ENCODE assay signal across 8 cellular contexts in the genomic region with DNA sequence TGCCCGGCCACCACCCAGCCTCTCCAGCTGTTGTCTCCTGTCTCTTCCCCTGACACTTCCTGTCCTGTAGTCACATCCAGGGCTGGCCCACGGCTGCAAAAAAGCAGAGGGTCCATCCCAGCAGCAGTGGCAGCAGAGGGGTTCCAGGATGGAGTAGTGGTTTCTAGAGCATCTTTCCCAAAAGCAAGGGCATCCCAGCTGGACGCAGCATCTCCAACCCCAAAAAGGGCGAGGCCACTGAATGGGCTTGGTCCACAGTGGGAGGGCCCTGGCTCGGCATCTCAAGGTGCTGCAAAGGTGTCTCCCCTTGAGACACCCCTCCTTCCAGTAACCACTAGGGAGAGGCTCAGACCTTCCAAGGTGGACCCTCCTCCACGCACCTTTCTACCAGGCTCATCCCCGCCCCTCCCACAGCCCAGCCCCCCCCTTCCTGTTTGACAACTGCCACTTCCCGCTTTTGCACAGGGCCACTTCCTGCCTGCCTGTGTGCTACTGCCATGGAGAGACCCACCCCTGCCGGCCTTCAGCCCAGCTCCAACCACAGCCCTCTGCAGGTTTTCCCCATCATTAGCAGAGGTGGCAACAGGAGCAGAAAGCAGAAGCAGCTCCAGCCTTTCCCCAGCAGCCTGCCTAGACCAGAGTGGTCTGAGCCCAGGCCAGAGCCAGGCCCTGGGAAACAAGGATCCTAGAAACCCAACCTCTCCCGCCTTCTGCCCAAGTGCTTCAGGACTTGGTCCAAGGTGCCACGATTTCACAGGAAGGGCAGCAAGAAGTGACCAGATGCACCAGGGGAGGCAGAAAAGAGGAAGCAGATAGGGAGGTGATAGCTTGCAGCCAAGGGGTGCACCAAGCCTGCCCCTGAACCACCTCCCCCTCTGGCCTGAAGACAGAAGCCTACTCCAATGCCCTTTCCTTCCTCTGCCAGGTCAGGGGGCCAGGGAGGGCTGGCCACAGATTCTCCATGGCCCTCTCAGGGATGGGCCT. TPM values are rescaled to one million over a fixed set of nuclear protein-coding genes. Genes with fewer than 3 reads are reported as not detected.
DNase-seq lines count a peak whose midpoint lies in the region; TF ChIP-seq lines count a peak whose summit lies in the region.

No MANE protein-coding gene starts in this region.

- H4K20me1 ChIP-seq in DOHH2 (ENCODE audit: control insufficient read depth, insufficient read depth, low read depth, low read length): no peaks in the 10 kb centered on the region
- H4K20me1 ChIP-seq in H9 (ENCODE audit: control insufficient read depth, insufficient read depth, insufficient read length): peaks cover under 1% of the 10 kb centered on the region

- H3K79me2 ChIP-seq in DOHH2 (ENCODE audit: control insufficient read depth, low read length): peaks cover 2% of the 10 kb centered on the region; the same call in 1 of the 2 replicates
- no peaks in the 10 kb centered on the region; the same call in 1 of the 2 replicates for H3K79me2 ChIP-seq in H9 (ENCODE audit: insufficient read depth, low read length)

- H4K91ac ChIP-seq in H9 (ENCODE audit: insufficient read length, low read depth, low read length): no peak overlapping the region

- TF ChIP-seq CTCF in DOHH2 (IDR thresholded peaks at IDR 0.05; ENCODE audit: low read depth, low read length, poor library complexity, severe bottlenecking) (no peak), H9 (conservative IDR thresholded peaks at IDR 0.05) (no peak), HFFc6 (IDR thresholded peaks at IDR 0.05) (no peak), A673 (conservative IDR thresholded peaks at IDR 0.05; ENCODE audit: low read depth, low read length) (no peak)

- H3T11ph ChIP-seq in H9 (ENCODE audit: low read length): no peak overlapping the region

- H3K18ac ChIP-seq in H9 (ENCODE audit: insufficient read length, low read depth, low read length): no peak overlapping the region

- no peak overlapping the region for H3K9ac ChIP-seq in H9 (ENCODE audit: extremely low read depth, insufficient read length, low read length)
- peak overlapping the region; percentile 44 for H3K9ac ChIP-seq in muscle layer of colon (ENCODE audit: low read length)

- H3K23ac ChIP-seq in H9 (ENCODE audit: insufficient read length, low read depth, low read length): no peak overlapping the region

- CTCF ChIA-PET in A673 (lab: Charles Lee): no interaction called here

- H3K4me1 Mint-ChIP-seq in H9: peaks cover 11 to 16% of the 10 kb centered on the region in 2 experiments
- H3K4me1 Mint-ChIP-seq in HFFc6 (ENCODE audit: low read depth): peaks cover 7% of the 10 kb centered on the region; the same call in 1 of the 2 replicates

- no peak overlapping the region for H2BK15ac ChIP-seq in H9 (ENCODE audit: low read depth, low read length)

- no peaks in the 10 kb centered on the region for H3K9me3 Mint-ChIP-seq in H9
- no peaks in the 10 kb centered on the region for H3K9me3 Mint-ChIP-seq in HFFc6

- no peak overlapping the region for H2AK5ac ChIP-seq in H9 (ENCODE audit: insufficient read length, low read length)

- H3F3A ChIP-seq in DOHH2 (ENCODE audit: control insufficient read depth, insufficient read depth): peaks cover 11% of the 10 kb centered on the region

- H3K36me3 ChIP-seq in DOHH2 (ENCODE audit: control insufficient read depth, low read length): peaks cover 5% of the 10 kb centered on the region; the same call in 1 of the 2 replicates
- peaks cover 40% of the 10 kb centered on the region for H3K36me3 ChIP-seq in muscle layer of colon (ENCODE audit: insufficient read depth, low read length)
- H3K36me3 ChIP-seq in A673 (ENCODE audit: insufficient read depth, low read length, poor library complexity, severe bottlenecking): peaks cover 8% of the 10 kb centered on the region

- no peak overlapping the region; the same call in 1 of the 2 replicates for H3K14ac ChIP-seq in H9 (ENCODE audit: insufficient read depth, low read length)

- H3K27me3 Mint-ChIP-seq in H9 (ENCODE audit: low read depth): no peaks in the 10 kb centered on the region
- no peaks in the 10 kb centered on the region; the same call in none of the 2 replicates for H3K27me3 Mint-ChIP-seq in HFFc6 (ENCODE audit: insufficient read depth)

- H3K79me1 ChIP-seq in H9 (ENCODE audit: insufficient read depth, low read depth, low read length, poor library complexity, severe bottlenecking): no peaks in the 10 kb centered on the region

- no CpG with 5 or more reads among the region's 11 CpGs for WGBS in H9 (ENCODE audit: extremely low coverage, insufficient read length, low lambda C conversion rate)

- H3K56ac ChIP-seq in H9 (ENCODE audit: insufficient read length, low read depth, low read length): no peak overlapping the region

- no peak overlapping the region for H3K4ac ChIP-seq in H9 (ENCODE audit: low read depth, low read length)

- no peak overlapping the region for H2BK12ac ChIP-seq in H9 (ENCODE audit: insufficient read length, low read depth, low read length)

- peak overlapping the region in 2 of 3 experiments; percentile 47 to 63; a peak in 5 of 7 replicates for H3K27ac Mint-ChIP-seq in H9
- no peak overlapping the region for H3K27ac Mint-ChIP-seq in HFFc6

- H3K9me3 ChIP-seq in DOHH2 (ENCODE audit: control insufficient read depth, insufficient read depth, low read length): no peaks in the 10 kb centered on the region
- H3K9me3 ChIP-seq in H9 (ENCODE audit: control insufficient read depth, low read depth, low read length): no peaks in the 10 kb centered on the region
- no peaks in the 10 kb centered on the region for H3K9me3 ChIP-seq in muscle layer of colon (ENCODE audit: low read length)
- no peaks in the 10 kb centered on the region for H3K9me3 ChIP-seq in A673 (ENCODE audit: low read depth, low read length, poor library complexity, severe bottlenecking)

- no TSS peak for BruUV-seq in A673 (replicated peaks; lab: Mats Ljungman, UMichigan)

- H3K4me2 ChIP-seq in DOHH2 (ENCODE audit: low read length) (peak overlapping the region; percentile 94), H9 (ENCODE audit: insufficient read depth, insufficient read length, low read length) (no peak overlapping the region)

- no peaks in the 10 kb centered on the region for H3K9me2 ChIP-seq in DOHH2 (replicated peaks; ENCODE audit: control insufficient read depth, low read length)

- no peaks in the 10 kb centered on the region for H3K27me3 ChIP-seq in DOHH2 (ENCODE audit: control insufficient read depth, low read length)
- H3K27me3 ChIP-seq in H9 (ENCODE audit: insufficient read depth, low read length): no peaks in the 10 kb centered on the region
- H3K27me3 ChIP-seq in muscle layer of colon (ENCODE audit: control insufficient read depth in 1 of 2, insufficient read depth in 2 of 2, low read length in 2 of 2): no peaks in the 10 kb centered on the region
- no peaks in the 10 kb centered on the region for H3K27me3 ChIP-seq in A673 (replicated peaks; ENCODE audit: insufficient read depth, low read depth, low read length, poor library complexity)

- H4K8ac ChIP-seq in H9 (replicated peaks; ENCODE audit: insufficient read length, low read depth, low read length): no peak overlapping the region

- H2BK120ac ChIP-seq in H9 (ENCODE audit: low read depth, low read length, poor library complexity, severe bottlenecking): no peak overlapping the region

- H2BK20ac ChIP-seq in H9 (ENCODE audit: low read depth, low read length, poor library complexity, severe bottlenecking): no peak overlapping the region

- H3K23me2 ChIP-seq in H9 (ENCODE audit: insufficient read length, low read depth, low read length, poor library complexity, severe bottlenecking): no peaks in the 10 kb centered on the region

- H3K27ac ChIP-seq in DOHH2 (ENCODE audit: low read depth, low read length) (peak overlapping the region; percentile 74), H9 (ENCODE audit: insufficient read length, low read depth, low read length) (no peak overlapping the region), muscle layer of colon (ENCODE audit: low read depth, low read length) (peak overlapping the region; percentile 61), A673 (ENCODE audit: low read depth, low read length, poor library complexity, severe bottlenecking) (no peak overlapping the region)

- H3K36me3 Mint-ChIP-seq in H9 (ENCODE audit: insufficient read depth in 1 of 3, low read depth in 3 of 3) (peaks cover 18 to 42% (median 20%) of the 10 kb centered on the region in 3 experiments; a peak in 6 of 7 replicates), HFFc6 (ENCODE audit: low read depth) (peaks cover 21% of the 10 kb centered on the region)

- intact Hi-C loops in A673 (cut with micrococcal nuclease; ENCODE audit: unreplicated experiment): no loop called here

- peak overlapping the region; percentile 73 for H3K4me3 ChIP-seq in DOHH2 (ENCODE audit: low read length)
- no peak overlapping the region for H3K4me3 ChIP-seq in muscle layer of colon (ENCODE audit: low read depth in 1 of 2, low read length in 2 of 2)
- no peak overlapping the region for H3K4me3 ChIP-seq in A673 (ENCODE audit: low read depth, low read length, poor library complexity, severe bottlenecking)

- no peak overlapping the region for H4K5ac ChIP-seq in H9 (ENCODE audit: insufficient read length, low read depth, low read length)

- H2AFZ ChIP-seq in H9 (ENCODE audit: low read length): no peak overlapping the region

- no peak overlapping the region for H2BK5ac ChIP-seq in H9 (ENCODE audit: insufficient read length, low read length)

- DNase-seq in H9 (no peak), OCI-M1 (lab: John Stamatoyannopoulos, UW) (peak; percentile 68), HFFc6 (no peak), A673 (ENCODE audit: low spot score) (no peak), NCI-H446 treated with DMSO at 0.1 percent for 48 hours (lab: John Stamatoyannopoulos, UW) (no peak)
- DNase-seq in activated naive CD4-positive, alpha-beta T cell treated with anti-CD3 and anti-CD28 coated beads, Interleukin-2, amount 50 U/mL, for 16 hours: peak; percentile 37

- peaks cover 24% of the 10 kb centered on the region for H3K4me1 ChIP-seq in DOHH2 (ENCODE audit: control insufficient read depth, low read length)
- H3K4me1 ChIP-seq in H9 (ENCODE audit: insufficient read depth, low read length): no peaks in the 10 kb centered on the region; the same call in 1 of the 2 replicates
- H3K4me1 ChIP-seq in muscle layer of colon (ENCODE audit: insufficient read depth, low read length): peaks cover 82% of the 10 kb centered on the region
- H3K4me1 ChIP-seq in A673 (ENCODE audit: insufficient read depth, low read length, poor library complexity, severe bottlenecking): no peaks in the 10 kb centered on the region

- no peak overlapping the region for H3K4me3 Mint-ChIP-seq in H9
- no peak overlapping the region for H3K4me3 Mint-ChIP-seq in HFFc6

- POLR2A ChIA-PET in A673 (lab: Charles Lee; ENCODE audit: low non-redundant PET): no interaction called here

RNA-seq across cellular contexts. Expression of gene CAMK2G, which starts 8.6 kb away (rescaled TPM):
- total RNA-seq in H9 (2021) (30.4 and 31.8 TPM in 2 replicates), A673 (2021) (32.7 and 40.3 TPM in 2 replicates)
- 10 to 100 TPM; 24.6 to 33.1 (median 28.1) TPM for total RNA-seq in HFFc6 (2021; fragmentation: NEBNext Ultra II Directional; extraction: Animal tissue kit (Norgen Biotek cat#: 25700))

RNA-seq across cellular contexts. Expression of gene PLAU, which starts 45.2 kb away (rescaled TPM):
- total RNA-seq in H9 (2021) (15.0 and 16.2 TPM in 2 replicates), A673 (2021) (6.9 and 8.3 TPM in 2 replicates)
- total RNA-seq in HFFc6 (2021; fragmentation: NEBNext Ultra II Directional; extraction: Animal tissue kit (Norgen Biotek cat#: 25700)): 10 to 100 TPM; 14.0 to 25.5 (median 24.0) TPM

RNA-seq across cellular contexts. Expression of gene NDST2, which starts 54.4 kb away (rescaled TPM):
- total RNA-seq in H9 (2021) (22.0 and 22.9 TPM in 2 replicates), A673 (2021) (23.1 and 28.9 TPM in 2 replicates)
- 10 to 100 TPM; 18.9 to 21.5 (median 20.3) TPM for total RNA-seq in HFFc6 (2021; fragmentation: NEBNext Ultra II Directional; extraction: Animal tissue kit (Norgen Biotek cat#: 25700))

Comparison
In these comparisons a context has a peak if more than half of its experiments do, and no peak if none do; other contexts are left out.
1. H3K27ac ChIP-seq: peak in DOHH2 (single experiment) and muscle layer of colon (single experiment); none in H9 (single experiment) and A673 (single experiment).
2. DNase-seq: peak in OCI-M1 (single experiment) and activated naive CD4-positive, alpha-beta T cell treated with anti-CD3 and anti-CD28 coated beads, Interleukin-2, amount 50 U/mL, for 16 hours (single experiment); none in H9 (single experiment), HFFc6 (single experiment), A673 (single experiment) and NCI-H446 treated with DMSO at 0.1 percent for 48 hours (single experiment).